1 cellular context compared by ENCODE assay signal in the genomic region with DNA sequence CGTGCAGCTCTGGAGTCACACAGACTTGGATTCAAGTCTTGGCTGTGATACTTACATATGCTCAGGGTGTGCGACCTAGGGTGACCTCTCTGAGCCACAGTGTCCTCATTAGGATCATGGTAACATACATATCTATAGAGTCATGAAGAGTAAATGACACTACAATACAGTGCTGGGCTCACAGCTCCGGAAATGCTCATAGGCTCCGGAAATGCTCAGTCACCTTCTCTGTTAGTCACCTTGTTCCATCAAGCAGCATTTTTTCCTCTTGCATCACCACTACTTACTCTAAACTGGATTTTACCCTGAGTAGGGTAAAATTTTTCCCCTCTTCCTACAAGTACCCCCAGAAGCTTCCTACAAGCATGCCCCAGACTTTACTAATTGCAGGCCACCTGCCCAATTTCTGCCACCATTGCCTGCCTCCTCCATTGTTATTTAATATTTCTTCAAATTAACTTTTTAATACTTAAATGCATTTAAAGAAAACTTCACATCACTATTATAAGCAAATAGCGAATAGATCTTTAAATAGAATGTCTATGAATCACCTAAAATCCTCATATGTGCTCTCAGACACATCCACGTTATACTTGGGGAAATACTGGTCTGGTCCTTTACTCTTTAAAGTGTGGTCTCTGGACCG.
TF ChIP-seq lines count a peak whose summit lies in the region.

No MANE protein-coding gene starts in this region.

TF ChIP-seq in GM12878, 131 proteins besides CTCF, POLR2A, EP300 and RAD21 (continued from another document):
- TF ChIP-seq ETV6 (conservative IDR thresholded peaks at IDR 0.05 in 1 of 2, IDR thresholded peaks at IDR 0.05 in 1 of 2; ENCODE audit: borderline replicate concordance in 1 of 2, low read depth in 1 of 2), result no peak
